In the genomic region with DNA sequence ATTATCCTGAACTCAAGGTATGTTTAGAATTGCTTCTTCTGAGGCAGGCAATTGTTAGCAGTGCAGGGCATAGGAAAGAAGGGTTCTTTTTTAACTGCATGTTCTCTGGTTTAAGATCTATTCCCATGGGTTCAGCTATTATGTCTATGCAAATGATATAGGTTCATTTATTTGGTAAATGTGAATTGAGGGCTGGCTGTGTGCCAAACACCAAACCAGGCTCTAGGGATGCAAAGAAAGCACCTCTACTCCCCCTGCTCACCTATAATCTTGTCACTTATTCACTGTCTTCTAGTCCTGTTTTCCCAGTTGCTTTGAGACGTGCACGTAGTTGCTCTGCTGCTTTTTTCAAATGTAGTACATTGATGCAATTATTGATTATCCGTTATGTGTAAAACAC, we compare ENCODE assay signal across 7 cellular contexts. TPM values are rescaled to one million over a fixed set of nuclear protein-coding genes. Genes with fewer than 3 reads are reported as not detected.
A peak's percentile ranks its signal among the peaks of the same experiment; 100 is the strongest.
DNase-seq lines count a peak whose midpoint lies in the region; ATAC-seq and TF ChIP-seq lines count a peak whose summit lies in the region.

No MANE protein-coding gene starts in this region.

- H3K4me1 Mint-ChIP-seq in IgD-negative memory B cell = peaks cover 22 to 36% (median 29%) of the 10 kb centered on the region in 3 donors
- H3K4me1 Mint-ChIP-seq in activated CD4-positive, alpha-beta memory T cell treated with anti-CD3 and anti-CD28 coated beads, Interleukin-2, amount 10 ng/mL, durations not matched to agents 7 days and 5 days = peaks cover 47% of the 10 kb centered on the region
- H3K4me1 Mint-ChIP-seq in stimulated activated naive CD8-positive, alpha-beta T cell treated with anti-CD3 and anti-CD28 coated beads, Interleukin-15, amount 100 ng/mL, for 72 hours = peaks cover 46% of the 10 kb centered on the region

- peaks cover 4 to 12% (median 4%) of the 10 kb centered on the region in 3 donors for H3K9me3 Mint-ChIP-seq in IgD-negative memory B cell
- H3K9me3 Mint-ChIP-seq in activated CD4-positive, alpha-beta memory T cell treated with anti-CD3 and anti-CD28 coated beads, Interleukin-2, amount 10 ng/mL, durations not matched to agents 7 days and 5 days = peaks cover 7% of the 10 kb centered on the region
- peaks cover 4 to 8% of the 10 kb centered on the region in 2 donors for H3K9me3 Mint-ChIP-seq in stimulated activated naive CD8-positive, alpha-beta T cell treated with anti-CD3 and anti-CD28 coated beads, Interleukin-15, amount 100 ng/mL, for 72 hours

- peak overlapping the region; percentile 83 for H3K4me3 ChIP-seq in iPS-18a (ENCODE audit: low read length)

- TF ChIP-seq CTCF in GM13977 (IDR thresholded peaks at IDR 0.05; ENCODE audit: extremely low read depth, insufficient read depth, missing control alignments) = no peak

- peaks cover 10% of the 10 kb centered on the region for H3K36me3 Mint-ChIP-seq in IgD-negative memory B cell
- peaks cover 15% of the 10 kb centered on the region for H3K36me3 Mint-ChIP-seq in activated CD4-positive, alpha-beta memory T cell treated with anti-CD3 and anti-CD28 coated beads, Interleukin-2, amount 10 ng/mL, durations not matched to agents 7 days and 5 days (ENCODE audit: low read depth)

- H3K9me3 ChIP-seq in iPS-18a (ENCODE audit: control insufficient read depth, low read depth, low read length) = peaks cover 4% of the 10 kb centered on the region

- CTCF ChIA-PET in activated CD4-positive, alpha-beta memory T cell treated with anti-CD3 and anti-CD28 coated beads, Interleukin-2, amount 10 ng/mL, durations not matched to agents 7 days and 5 days (lab: Charles Lee) = interaction anchor here (0.9 to 1.5 kb wide), 4 partner anchors 33 to 160 kb away, joined by 3 to 5 read pairs (median 4); no protein-coding TSS in a partner anchor

- H3K9ac ChIP-seq in iPS-18a (ENCODE audit: low read length) = no peak overlapping the region

- H3K27me3 Mint-ChIP-seq in IgD-negative memory B cell = no peaks in the 10 kb centered on the region
- H3K27me3 Mint-ChIP-seq in activated CD4-positive, alpha-beta memory T cell treated with anti-CD3 and anti-CD28 coated beads, Interleukin-2, amount 10 ng/mL, durations not matched to agents 7 days and 5 days = no peaks in the 10 kb centered on the region
- no peaks in the 10 kb centered on the region for H3K27me3 Mint-ChIP-seq in stimulated activated naive CD8-positive, alpha-beta T cell treated with anti-CD3 and anti-CD28 coated beads, Interleukin-15, amount 100 ng/mL, for 72 hours

- no peak for ATAC-seq in stimulated activated naive CD8-positive, alpha-beta T cell treated with anti-CD3 and anti-CD28 coated beads, Interleukin-15, amount 100 ng/mL, for 72 hours
- no peak for ATAC-seq in HG02642 (IDR thresholded peaks at IDR 0.05; ENCODE audit: poor library complexity, unreplicated experiment)

- H3K27ac Mint-ChIP-seq in IgD-negative memory B cell = peak overlapping the region; percentile 39 to 94 (median 91)
- H3K27ac Mint-ChIP-seq in activated CD4-positive, alpha-beta memory T cell treated with anti-CD3 and anti-CD28 coated beads, Interleukin-2, amount 10 ng/mL, durations not matched to agents 7 days and 5 days = peak overlapping the region; percentile 79
- H3K27ac Mint-ChIP-seq in stimulated activated naive CD8-positive, alpha-beta T cell treated with anti-CD3 and anti-CD28 coated beads, Interleukin-15, amount 100 ng/mL, for 72 hours = peak overlapping the region; percentile 91 to 98

- peak overlapping the region; percentile 67 to 96 (median 92) for H3K4me3 Mint-ChIP-seq in IgD-negative memory B cell
- H3K4me3 Mint-ChIP-seq in activated CD4-positive, alpha-beta memory T cell treated with anti-CD3 and anti-CD28 coated beads, Interleukin-2, amount 10 ng/mL, durations not matched to agents 7 days and 5 days = peak overlapping the region; percentile 92
- peak overlapping the region; percentile 93 to 98 for H3K4me3 Mint-ChIP-seq in stimulated activated naive CD8-positive, alpha-beta T cell treated with anti-CD3 and anti-CD28 coated beads, Interleukin-15, amount 100 ng/mL, for 72 hours

- in situ Hi-C loops in GM13977 (cut with MboI; ENCODE audit: low pct_unique_long_range_greater_than_20kb, low sequenced_read_pairs, unreplicated experiment) = no loop called here

- H3K36me3 ChIP-seq in iPS-18a (ENCODE audit: control insufficient read depth, low read depth, low read length) = no peaks in the 10 kb centered on the region

- no peak overlapping the region for H3K27ac ChIP-seq in iPS-18a (ENCODE audit: low read length)

- peaks cover 5% of the 10 kb centered on the region for H3K4me1 ChIP-seq in iPS-18a (ENCODE audit: control insufficient read depth, low read depth, low read length)

- POLR2A ChIA-PET in activated CD4-positive, alpha-beta memory T cell treated with anti-CD3 and anti-CD28 coated beads, Interleukin-2, amount 10 ng/mL, durations not matched to agents 7 days and 5 days (lab: Charles Lee) = interaction anchor here (0.6 to 2.4 kb wide), 4 partner anchors 17 to 1411 kb away, joined by 3 to 26 read pairs (median 4); a partner anchor contains a TSS

- no peaks in the 10 kb centered on the region for H3K27me3 ChIP-seq in iPS-18a (ENCODE audit: control insufficient read depth, insufficient read depth, low read length)

- no peak for DNase-seq in activated CD4-positive, alpha-beta memory T cell treated with anti-CD3 and anti-CD28 coated beads, Interleukin-2, amount 10 ng/mL, durations not matched to agents 7 days and 5 days
- DNase-seq in stimulated activated naive CD8-positive, alpha-beta T cell treated with anti-CD3 and anti-CD28 coated beads, Interleukin-15, amount 100 ng/mL, for 72 hours = no peak
- DNase-seq in LoVo (ENCODE audit: low spot score) (no peak), GM13977 (ENCODE audit: low spot score) (no peak)

RNA-seq across cellular contexts. Expression of a gene that starts 0.7 kb away (rescaled TPM):
- 5.5 TPM for polyA plus RNA-seq in IgD-negative memory B cell
- 10 to 100 TPM; 27.7 to 28.0 TPM for total RNA-seq in activated CD4-positive, alpha-beta memory T cell treated with anti-CD3 and anti-CD28 coated beads, Interleukin-2, amount 10 ng/mL, durations not matched to agents 7 days and 5 days
